In the genomic region with DNA sequence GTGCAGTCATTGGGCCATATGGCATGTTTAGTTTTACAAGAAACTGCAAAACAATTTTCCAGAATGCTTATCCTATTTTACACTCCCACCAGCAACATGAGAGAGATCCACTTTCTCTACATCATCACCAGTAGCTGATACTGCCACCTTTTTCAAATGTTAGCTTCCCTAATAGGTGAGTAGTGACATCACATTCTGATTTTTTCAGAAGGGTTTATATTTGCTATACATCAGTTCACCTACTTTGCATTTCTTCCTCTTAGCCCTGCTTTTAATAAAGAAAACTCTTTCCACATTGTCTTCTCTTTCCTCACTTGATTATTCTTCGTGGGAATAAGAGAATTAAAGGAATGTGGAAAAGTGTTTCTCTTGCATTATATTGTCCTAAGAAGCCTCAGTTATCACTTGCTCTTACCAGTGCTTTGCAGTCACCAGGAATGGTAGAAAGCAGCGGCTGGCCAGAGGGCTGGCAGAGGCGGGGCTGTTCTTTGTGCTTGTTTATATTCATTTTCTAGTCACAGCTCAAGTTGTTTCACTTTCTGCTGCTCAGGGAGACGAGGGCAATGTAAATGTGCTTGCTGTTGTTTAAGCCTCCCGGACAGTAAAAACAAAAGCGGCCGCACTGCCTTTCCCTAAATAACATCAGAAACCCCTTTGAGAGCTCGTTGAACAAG, we compare ENCODE assay signal across 8 cellular contexts.
DNase-seq lines count a peak whose midpoint lies in the region; ATAC-seq and TF ChIP-seq lines count a peak whose summit lies in the region.

No MANE protein-coding gene starts in this region.

- peaks cover 0 to 5% (median 4%) of the 10 kb centered on the region in 5 donors for H3K36me3 Mint-ChIP-seq in naive thymus-derived CD4-positive, alpha-beta T cell

- H3K9me3 ChIP-seq in naive thymus-derived CD4-positive, alpha-beta T cell (ENCODE audit: control insufficient read depth in 2 of 3, low read length in 3 of 3) = no peaks in the 10 kb centered on the region
- H3K9me3 ChIP-seq in WERI-Rb-1 (ENCODE audit: severe bottlenecking) (no peaks in the 10 kb centered on the region), Karpas-422 (ENCODE audit: low read length) (no peaks in the 10 kb centered on the region)

- peak; percentile 76 for DNase-seq in M059J (ENCODE audit: low read depth)
- DNase-seq in naive thymus-derived CD4-positive, alpha-beta T cell = no peak
- no peak for DNase-seq in stimulated activated naive CD4-positive, alpha-beta T cell treated with Interleukin-2 at 50 U/mL for 16 hours (lab: John Stamatoyannopoulos, UW)
- no peak for DNase-seq in WERI-Rb-1
- no peak for DNase-seq in Karpas-422

- no peak overlapping the region for H3K9ac ChIP-seq in Karpas-422 (ENCODE audit: low read length)

- ATAC-seq in GM18505 (IDR thresholded peaks at IDR 0.05; ENCODE audit: unreplicated experiment) (peak; percentile 93), GM21737 (IDR thresholded peaks at IDR 0.05; ENCODE audit: unreplicated experiment) (peak; percentile 94)
- ATAC-seq in naive thymus-derived CD4-positive, alpha-beta T cell = peak; percentile 59

- H3K27me3 Mint-ChIP-seq in naive thymus-derived CD4-positive, alpha-beta T cell = peaks cover 0 to 9% (median 0%) of the 10 kb centered on the region in 5 donors

- CTCF ChIA-PET in naive thymus-derived CD4-positive, alpha-beta T cell (lab: Charles Lee) = interaction anchor here (1.5 kb wide), 1 partner anchor 12 kb away, joined by 3 read pairs; no protein-coding TSS in a partner anchor

- no peaks in the 10 kb centered on the region for H4K20me1 ChIP-seq in Karpas-422 (ENCODE audit: insufficient read depth, low read depth, low read length)

- H3K4me3 Mint-ChIP-seq in naive thymus-derived CD4-positive, alpha-beta T cell = peak overlapping the region in 1 of 10 donors; percentile 53

- no peaks in the 10 kb centered on the region for H3K9me2 ChIP-seq in Karpas-422 (replicated peaks; ENCODE audit: insufficient read depth, low read length)

- H3K4me1 Mint-ChIP-seq in naive thymus-derived CD4-positive, alpha-beta T cell = peaks cover 0 to 29% (median 8%) of the 10 kb centered on the region in 7 donors

- POLR2A ChIA-PET in naive thymus-derived CD4-positive, alpha-beta T cell (lab: Charles Lee) = no interaction called here

- H3K4me2 ChIP-seq in Karpas-422 (ENCODE audit: low read depth, low read length, poor library complexity, severe bottlenecking) = no peak overlapping the region

- H3K9me3 Mint-ChIP-seq in naive thymus-derived CD4-positive, alpha-beta T cell = peaks cover 2 to 15% (median 8%) of the 10 kb centered on the region in 11 donors

- no peaks in the 10 kb centered on the region for H3K4me1 ChIP-seq in naive thymus-derived CD4-positive, alpha-beta T cell (ENCODE audit: control insufficient read depth in 2 of 2, insufficient read depth in 2 of 2, low read length in 2 of 2)
- peaks cover 8% of the 10 kb centered on the region for H3K4me1 ChIP-seq in Karpas-422 (ENCODE audit: low read length)

- H3K27me3 ChIP-seq in naive thymus-derived CD4-positive, alpha-beta T cell (ENCODE audit: control insufficient read depth in 2 of 2, insufficient read depth in 2 of 2, low read length in 2 of 2) = no peaks in the 10 kb centered on the region
- no peaks in the 10 kb centered on the region for H3K27me3 ChIP-seq in WERI-Rb-1 (ENCODE audit: insufficient read depth, low read depth, severe bottlenecking)
- H3K27me3 ChIP-seq in Karpas-422 (ENCODE audit: low read length) = no peaks in the 10 kb centered on the region

- H3K79me2 ChIP-seq in Karpas-422 (ENCODE audit: low read length) = no peaks in the 10 kb centered on the region

- H2AFZ ChIP-seq in Karpas-422 (ENCODE audit: low read length) = no peak overlapping the region

- H3K4me3 ChIP-seq in naive thymus-derived CD4-positive, alpha-beta T cell (ENCODE audit: low read length) = no peak overlapping the region
- H3K4me3 ChIP-seq in WERI-Rb-1 (ENCODE audit: low read depth, low read length) = no peak overlapping the region
- no peak overlapping the region for H3K4me3 ChIP-seq in Karpas-422 (ENCODE audit: low read length)

- no peaks in the 10 kb centered on the region for H3K36me3 ChIP-seq in naive thymus-derived CD4-positive, alpha-beta T cell (ENCODE audit: control insufficient read depth in 2 of 3, insufficient read depth in 3 of 3, low read length in 3 of 3)
- H3K36me3 ChIP-seq in WERI-Rb-1 = no peaks in the 10 kb centered on the region
- H3K36me3 ChIP-seq in Karpas-422 (ENCODE audit: insufficient read depth, low read length) = no peaks in the 10 kb centered on the region

- peak; percentile 17 for TF ChIP-seq POLR2A in GM18505 (IDR thresholded peaks at IDR 0.05; ENCODE audit: borderline replicate concordance, extremely low read depth, insufficient read depth, insufficient read length)

- no peak for TF ChIP-seq CTCF in WERI-Rb-1 (IDR thresholded peaks at IDR 0.05; ENCODE audit: low read depth, low read length)

- peak overlapping the region in 2 of 9 donors; percentile 33 to 53 for H3K27ac Mint-ChIP-seq in naive thymus-derived CD4-positive, alpha-beta T cell

- H3K27ac ChIP-seq in cingulate gyrus (ENCODE audit: low read depth, low read length) (peak overlapping the region; percentile 94), WERI-Rb-1 (no peak overlapping the region), Karpas-422 (ENCODE audit: low read length) (no peak overlapping the region)
- no peak overlapping the region for H3K27ac ChIP-seq in naive thymus-derived CD4-positive, alpha-beta T cell (ENCODE audit: low read depth, low read length)

- intact Hi-C loops in naive thymus-derived CD4-positive, alpha-beta T cell (cut with micrococcal nuclease) = no loop called here
